ENCODE assay signal across 13 cellular contexts in the genomic region with DNA sequence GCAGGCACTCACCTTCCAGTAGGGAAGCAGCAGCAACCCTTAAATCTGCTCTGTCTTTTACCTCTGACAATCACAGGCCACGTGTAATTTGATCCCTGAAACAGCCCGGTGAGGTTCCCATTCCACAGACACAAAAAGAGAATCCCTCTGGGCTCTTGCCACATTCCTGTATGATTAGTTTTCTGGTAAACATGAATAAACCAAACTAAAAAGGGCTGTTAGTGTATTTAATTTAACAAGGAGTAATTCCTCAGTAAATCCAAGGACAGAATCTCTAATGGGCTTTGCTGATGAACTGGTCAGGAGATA.
A peak's percentile ranks its signal among the peaks of the same experiment; 100 is the strongest.
DNase-seq lines count a peak whose midpoint lies in the region; ATAC-seq and TF ChIP-seq lines count a peak whose summit lies in the region.
"Had no signal": no experiment of that assay in that cellular context is flagged by ENCODE, and none has a peak within 500 bp of the region (broad histone marks: within the 10 kb centered on the region; RNA-seq: fewer than 3 reads in every experiment).

No MANE protein-coding gene starts in this region.

- CTCF ChIA-PET in HCT116 (lab: Charles Lee) (interaction anchor here (1.0 kb wide), 1 partner anchor 190 kb away, joined by 3 read pairs; no protein-coding TSS in a partner anchor), SK-N-SH (lab: Yijun Ruan, JAX) (interaction anchor here (0.6 to 1.8 kb wide), 5 partner anchors 17 to 190 kb away, joined by 3 to 7 read pairs (median 5); no protein-coding TSS in a partner anchor)

- peak overlapping the region; percentile 46 for H3K9ac ChIP-seq in HCT116 (ENCODE audit: low read length)
- peak overlapping the region; percentile 39; the same call in 1 of the 2 replicates for H3K9ac ChIP-seq in SK-N-SH

- H3K27ac ChIP-seq in HCT116 (ENCODE audit: low read depth, low read length) (peak overlapping the region; percentile 36), SK-N-SH (ENCODE audit: low read depth in 2 of 2, low read length in 1 of 2) (peak overlapping the region; percentile 74 to 77; a peak in 3 of 4 replicates), stomach (peak overlapping the region in 3 of 5 donors; percentile 65 to 80 (median 70))
- H3K27ac ChIP-seq: thoracic aorta had no signal

- DNase-seq in HCT116 (ENCODE audit: low read depth, low spot score) = peak; percentile 10
- no peak for DNase-seq in SK-N-SH
- peak; percentile 70 for DNase-seq in fibroblast of villous mesenchyme (ENCODE audit: low read depth)
- no peak for DNase-seq in stomach
- DNase-seq in effector CD4-positive, alpha-beta T cell = no peak
- DNase-seq: activated CD4-positive, CD25-positive, alpha-beta regulatory T cell treated with anti-CD3 and anti-CD28 coated beads, Interleukin-2, amount 50 U/mL, for 72 hours; activated naive CD8-positive, alpha-beta T cell treated with anti-CD3 and anti-CD28 coated beads, Interleukin-2, amount 50 U/mL, for 24 hours; gastrocnemius medialis; stimulated activated CD4-positive, alpha-beta T cell treated with anti-CD3 and anti-CD28 coated beads, Interleukin-4, amount 100 ng/mL, for 24 hours had no signal

- no peak for TF ChIP-seq EP300 in SK-N-SH (IDR thresholded peaks at IDR 0.05; ENCODE audit: borderline replicate concordance in 1 of 2, low read depth in 1 of 2, low read length in 1 of 2)
- TF ChIP-seq EP300 in stomach (IDR thresholded peaks at IDR 0.05) = no peak

- H3K79me2 ChIP-seq in HCT116 (ENCODE audit: insufficient read depth, low read length) = no peaks in the 10 kb centered on the region
- H3K79me2 ChIP-seq in SK-N-SH (ENCODE audit: insufficient read depth) = no peaks in the 10 kb centered on the region

- TF ChIP-seq RAD21 in HCT116 (IDR thresholded peaks at IDR 0.05; ENCODE audit: low read depth) (no peak), SK-N-SH (IDR thresholded peaks at IDR 0.05; ENCODE audit: low read length) (no peak)

- H3K36me3 ChIP-seq in HCT116 (ENCODE audit: control insufficient read depth in 1 of 2, insufficient read depth in 2 of 2, low read length in 2 of 2) = no peaks in the 10 kb centered on the region
- no peaks in the 10 kb centered on the region for H3K36me3 ChIP-seq in SK-N-SH (replicated peaks in 1 of 2; ENCODE audit: control insufficient read depth in 1 of 2, insufficient read depth in 2 of 2, low read length in 1 of 2)
- no peaks in the 10 kb centered on the region for H3K36me3 ChIP-seq in stomach
- H3K36me3 ChIP-seq: gastrocnemius medialis, thoracic aorta had no signal

- intact Hi-C loops in HCT116 (cut with micrococcal nuclease) = loop anchor here (5.0 to 10.0 kb wide), 2 partner anchors 190 to 232 kb away; no protein-coding TSS in a partner anchor
- intact Hi-C loops in stomach (cut with DNase I; ENCODE audit: low total_unique reads) = no loop called here

- WGBS in SK-N-SH (ENCODE audit: low lambda C conversion rate) = 0% methylated on average over 2 of the region's 2 CpGs
- WGBS in stomach, 5 donors = 29 to 41% (median 35%) methylated on average over 2 of the region's 2 CpGs

- peaks cover 37 to 41% of the 10 kb centered on the region in 2 experiments for H3K4me1 ChIP-seq in HCT116 (ENCODE audit: control insufficient read depth in 1 of 2, insufficient read depth in 2 of 2, low read length in 2 of 2)
- peaks cover 27 to 32% of the 10 kb centered on the region in 2 experiments for H3K4me1 ChIP-seq in SK-N-SH (ENCODE audit: control insufficient read depth in 1 of 2, insufficient read depth in 2 of 2, low read depth in 1 of 2, low read length in 1 of 2)
- peaks cover 28 to 45% (median 33%) of the 10 kb centered on the region in 4 donors for H3K4me1 ChIP-seq in stomach

- BruUV-seq in HCT116 (replicated peaks; lab: Mats Ljungman, UMichigan) = no TSS peak

- H3K27me3 ChIP-seq in HCT116 (ENCODE audit: insufficient read depth, low read length) (no peaks in the 10 kb centered on the region), SK-N-SH (ENCODE audit: insufficient read depth) (no peaks in the 10 kb centered on the region), stomach (no peaks in the 10 kb centered on the region)
- H3K27me3 ChIP-seq: gastrocnemius medialis had no signal

- ATAC-seq in HCT116 (peak; percentile 18; the same call in 1 of the 2 replicates), HG03469 (IDR thresholded peaks at IDR 0.05; ENCODE audit: unreplicated experiment) (no peak), GM19023 (IDR thresholded peaks at IDR 0.05; ENCODE audit: unreplicated experiment) (no peak), HG02678 (IDR thresholded peaks at IDR 0.05; ENCODE audit: unreplicated experiment) (no peak)
- ATAC-seq: activated naive CD8-positive, alpha-beta T cell treated with anti-CD3 and anti-CD28 coated beads, Interleukin-2, amount 50 U/mL, for 24 hours had no signal

- peak overlapping the region; percentile 82 for H3K4me2 ChIP-seq in HCT116 (ENCODE audit: low read length)
- peak overlapping the region; percentile 54; the same call in 1 of the 2 replicates for H3K4me2 ChIP-seq in SK-N-SH

- TF ChIP-seq CTCF in HCT116 (IDR thresholded peaks at IDR 0.05 in 2 of 3, conservative IDR thresholded peaks at IDR 0.05 in 1 of 3; ENCODE audit: borderline replicate concordance in 1 of 3, insufficient read depth in 1 of 3, low read depth in 2 of 3, low read length in 2 of 3) (no peak), SK-N-SH (IDR thresholded peaks at IDR 0.05) (no peak), fibroblast of villous mesenchyme (IDR thresholded peaks at IDR 0.05; ENCODE audit: insufficient read depth, low read depth, low read length) (no peak), stomach (IDR thresholded peaks at IDR 0.05) (no peak)

- POLR2A ChIA-PET in HCT116 (lab: Charles Lee) (interaction anchor here (1.0 kb wide), 1 partner anchor 187 kb away, joined by 3 read pairs; a partner anchor contains a TSS), SK-N-SH (lab: Yijun Ruan, JAX) (interaction anchor here (1.1 kb wide), 1 partner anchor 181 kb away, joined by 3 read pairs; no protein-coding TSS in a partner anchor)

- peak overlapping the region in 1 of 2 experiments; percentile 42; a peak in 1 of 4 replicates for H3K4me3 ChIP-seq in HCT116 (replicated peaks in 1 of 2; ENCODE audit: low read depth in 1 of 2, low read length in 2 of 2)
- no peak overlapping the region for H3K4me3 ChIP-seq in SK-N-SH (ENCODE audit: low read depth in 2 of 2, low read length in 1 of 2)
- H3K4me3 ChIP-seq in fibroblast of villous mesenchyme (ENCODE audit: low read depth, low read length) = no peak overlapping the region
- H3K4me3 ChIP-seq in stomach = no peak overlapping the region
- H3K4me3 ChIP-seq: gastrocnemius medialis, thoracic aorta had no signal

- no peaks in the 10 kb centered on the region for H4K20me1 ChIP-seq in HCT116 (ENCODE audit: insufficient read depth)
- H4K20me1 ChIP-seq in SK-N-SH (ENCODE audit: insufficient read depth) = no peaks in the 10 kb centered on the region

- peaks cover 30% of the 10 kb centered on the region for H3F3A ChIP-seq in SK-N-SH (replicated peaks; ENCODE audit: insufficient read depth)

- H2AFZ ChIP-seq in HCT116 (ENCODE audit: low read depth, low read length, poor library complexity, severe bottlenecking) (peak overlapping the region; percentile 79), SK-N-SH (ENCODE audit: low read depth) (peak overlapping the region; percentile 61; the same call in 1 of the 2 replicates)

- H3K9me2 ChIP-seq in HCT116 (ENCODE audit: insufficient read depth) (no peaks in the 10 kb centered on the region), SK-N-SH (no peaks in the 10 kb centered on the region)

- H3K9me3 ChIP-seq in HCT116 (ENCODE audit: control insufficient read depth in 1 of 2, insufficient read depth in 1 of 2, low read depth in 1 of 2, low read length in 2 of 2) (no peaks in the 10 kb centered on the region), SK-N-SH (no peaks in the 10 kb centered on the region), stomach (no peaks in the 10 kb centered on the region)
- H3K9me3 ChIP-seq: gastrocnemius medialis, thoracic aorta had no signal

- RAD21 ChIA-PET in HCT116 (lab: Charles Lee; ENCODE audit: low non-redundant PET in 1 of 2, low total read pairs in 2 of 2, uncharacterized antibody in 2 of 2, unreplicated experiment in 2 of 2) = no interaction called here

- TF ChIP-seq POLR2A in HCT116 (IDR thresholded peaks at IDR 0.05; ENCODE audit: borderline replicate concordance, extremely low read depth, insufficient read depth, insufficient read length) (no peak), stomach (IDR thresholded peaks at IDR 0.05) (no peak)

TF ChIP-seq in HCT116, 20 proteins besides CTCF, POLR2A, EP300 and RAD21 (continues in another document):
- no peak for TF ChIP-seq EZH2 (IDR thresholded peaks at IDR 0.05)
- TF ChIP-seq SP1 (IDR thresholded peaks at IDR 0.05; ENCODE audit: low read depth) = peak; percentile 33
- TF ChIP-seq, protein P1, sequence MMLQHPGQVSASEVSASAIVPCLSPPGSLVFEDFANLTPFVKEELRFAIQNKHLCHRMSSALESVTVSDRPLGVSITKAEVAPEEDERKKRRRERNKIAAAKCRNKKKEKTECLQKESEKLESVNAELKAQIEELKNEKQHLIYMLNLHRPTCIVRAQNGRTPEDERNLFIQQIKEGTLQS (IDR thresholded peaks at IDR 0.05) = no peak
- peak; percentile 46 for TF ChIP-seq YY1 (IDR thresholded peaks at IDR 0.05; ENCODE audit: extremely low read depth, insufficient replicate concordance, low read depth, low read length)

TF ChIP-seq in SK-N-SH, 30 proteins besides CTCF, POLR2A, EP300 and RAD21 (continues in another document):
- TF ChIP-seq MEF2A (IDR thresholded peaks at IDR 0.05; ENCODE audit: borderline replicate concordance, low read depth) (no peak), ELF1 (IDR thresholded peaks at IDR 0.05) (no peak), TCF12 (IDR thresholded peaks at IDR 0.05) (peak; percentile 72)
- TF ChIP-seq, protein P2, sequence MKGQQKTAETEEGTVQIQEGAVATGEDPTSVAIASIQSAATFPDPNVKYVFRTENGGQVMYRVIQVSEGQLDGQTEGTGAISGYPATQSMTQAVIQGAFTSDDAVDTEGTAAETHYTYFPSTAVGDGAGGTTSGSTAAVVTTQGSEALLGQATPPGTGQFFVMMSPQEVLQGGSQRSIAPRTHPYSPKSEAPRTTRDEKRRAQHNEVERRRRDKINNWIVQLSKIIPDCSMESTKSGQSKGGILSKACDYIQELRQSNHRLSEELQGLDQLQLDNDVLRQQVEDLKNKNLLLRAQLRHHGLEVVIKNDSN (IDR thresholded peaks at IDR 0.05; ENCODE audit: borderline replicate concordance, low read depth) = no peak

Comparison
In these comparisons a context has a peak if more than half of its experiments do, and no peak if none do; other contexts are left out.
1. DNase-seq: peak in HCT116 (single experiment) and fibroblast of villous mesenchyme (single experiment); none in SK-N-SH (single experiment), stomach (single experiment) and effector CD4-positive, alpha-beta T cell (single experiment).
2. Peak in every context shown above with its lines, with median percentiles within 50 percentile points of each other: H3K27ac ChIP-seq.